ENCODE assay signal across 8 cellular contexts in genomic region chr12:42332301-42332894, GRCh38. TPM values are rescaled to one million over a fixed set of nuclear protein-coding genes. Genes with fewer than 3 reads are reported as not detected.
DNase-seq lines count a peak whose midpoint lies in the region; ATAC-seq, FAIRE-seq and TF ChIP-seq lines count a peak whose summit lies in the region.

No MANE protein-coding gene starts in this region.

- peaks cover 2% of the 10 kb centered on the region for H3K36me3 Mint-ChIP-seq in progenitor cell of endocrine pancreas (ENCODE audit: insufficient read depth)

- peaks cover 15% of the 10 kb centered on the region for H3K4me1 Mint-ChIP-seq in progenitor cell of endocrine pancreas (ENCODE audit: low read depth)

- in situ Hi-C loops in ACHN (cut with HindIII; ENCODE audit: low pct_ligation_motif_present, low pct_unique_long_range_greater_than_20kb, low sequenced_read_pairs): loop anchor here (10.0 kb wide), 1 partner anchor 208 kb away; no protein-coding TSS in a partner anchor

- ATAC-seq in HG02588 (IDR thresholded peaks at IDR 0.05; ENCODE audit: unreplicated experiment): peak; percentile 64

- peak; percentile 75 for FAIRE-seq in TTC549 (lab: Jason Lieb, UNC)

- no peak overlapping the region for H3K27ac Mint-ChIP-seq in progenitor cell of endocrine pancreas

- H3K4me3 Mint-ChIP-seq in progenitor cell of endocrine pancreas (ENCODE audit: low read depth): no peak overlapping the region

- no peaks in the 10 kb centered on the region for H3K27me3 Mint-ChIP-seq in progenitor cell of endocrine pancreas

- peak; percentile 77 for DNase-seq in ACHN
- DNase-seq in GM04503 (ENCODE audit: low read depth): peak; percentile 7
- peak; percentile 66 for DNase-seq in NCI-H1105 treated with DMSO at 0.1 percent for 48 hours (lab: John Stamatoyannopoulos, UW)
- DNase-seq in fibroblast of the conjunctiva (ENCODE audit: low read depth): peak; percentile 12
- no peak for DNase-seq in progenitor cell of endocrine pancreas (ENCODE audit: low spot score, unreplicated experiment)
- no peak for DNase-seq in stimulated activated CD8-positive, alpha-beta memory T cell treated with anti-CD3 and anti-CD28 coated beads, Interleukin-4, amount 100 ng/mL, for 48 hours

- no peaks in the 10 kb centered on the region for H3K9me3 Mint-ChIP-seq in progenitor cell of endocrine pancreas (ENCODE audit: low read depth)

- peak; percentile 62 for TF ChIP-seq CTCF in progenitor cell of endocrine pancreas (IDR thresholded peaks at IDR 0.05; ENCODE audit: unreplicated experiment)

RNA-seq across cellular contexts. Expression of gene PPHLN1, which starts 6.4 kb away (rescaled TPM):
- total RNA-seq in progenitor cell of endocrine pancreas: 62.1 and 62.2 TPM in 2 replicates

RNA-seq across cellular contexts. Expression of gene ZCRB1, which starts 6.5 kb away (rescaled TPM):
- 50.4 and 54.5 TPM in 2 replicates for total RNA-seq in progenitor cell of endocrine pancreas

Comparison
In these comparisons a context has a peak if more than half of its experiments do, and no peak if none do; other contexts are left out.
1. DNase-seq: peak in ACHN (single experiment), GM04503 (single experiment), NCI-H1105 treated with DMSO at 0.1 percent for 48 hours (single experiment) and fibroblast of the conjunctiva (single experiment); none in progenitor cell of endocrine pancreas (single experiment) and stimulated activated CD8-positive, alpha-beta memory T cell treated with anti-CD3 and anti-CD28 coated beads, Interleukin-4, amount 100 ng/mL, for 48 hours (single experiment).